In the genomic region with DNA sequence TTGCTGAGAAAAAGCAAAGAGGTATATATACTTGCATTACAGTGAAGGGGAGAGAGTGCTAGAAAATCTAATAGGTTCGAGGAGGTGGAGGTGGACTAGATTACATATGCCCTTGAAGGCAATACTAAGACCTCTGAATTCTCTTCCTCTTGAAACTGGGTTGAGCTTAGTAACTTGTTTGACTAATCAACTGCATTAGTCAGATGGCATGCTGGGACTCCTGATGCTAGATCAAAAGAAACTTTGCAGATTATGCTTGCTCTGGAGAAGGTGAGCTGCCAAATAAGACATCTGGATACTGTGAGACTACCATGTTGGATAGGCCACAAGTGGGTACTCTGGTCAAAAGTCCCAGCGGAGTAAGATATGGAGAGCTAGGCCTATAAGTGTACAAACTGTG, we compare ENCODE assay signal across 20 cellular contexts.
"Had no signal": no experiment of that assay in that cellular context is flagged by ENCODE, and none has a peak within 500 bp of the region (broad histone marks: within the 10 kb centered on the region; RNA-seq: fewer than 3 reads in every experiment).

No MANE protein-coding gene starts in this region.

- H3K36me3 ChIP-seq: colonic mucosa, left ventricle myocardium inferior, pancreas, stomach, thoracic aorta, transverse colon had no signal

- DNase-seq: colonic mucosa; dermis blood vessel endothelial cell; foreskin melanocyte; head of caudate nucleus; left cardiac atrium; left ventricle myocardium inferior; mesendoderm; naive B cell; occipital lobe; pancreas; right cardiac atrium; stimulated activated CD4-positive, alpha-beta T cell treated with anti-CD3 and anti-CD28 coated beads, Interleukin-4, amount 100 ng/mL, for 1 hour; stimulated activated CD8-positive, alpha-beta memory T cell treated with anti-CD3 and anti-CD28 coated beads, Interleukin-4, amount 100 ng/mL, for 48 hours; stomach; substantia nigra; transverse colon had no signal

- H3K27me3 ChIP-seq: colonic mucosa, hepatocyte, pancreas, stomach, transverse colon had no signal

- H3K9me3 ChIP-seq: colonic mucosa, pancreas, thoracic aorta had no signal

- ATAC-seq: left cardiac atrium; pancreas; right cardiac atrium; stimulated activated memory B cell treated with anti-CD40 and anti-IgM and Interleukin-4, amounts not matched to agents 10 μg/mL and 1 μg/mL and 100 μg/mL, for 72 hours had no signal

- H3K4me3 ChIP-seq: colonic mucosa, hepatocyte, left ventricle myocardium inferior, lung, pancreas, stomach, thoracic aorta, transverse colon had no signal

- H3K4me2 ChIP-seq: hepatocyte had no signal

- H3K27ac ChIP-seq: colonic mucosa, hepatocyte, left ventricle myocardium inferior, pancreas, stomach, thoracic aorta, transverse colon had no signal

- H3K79me2 ChIP-seq: hepatocyte had no signal

- H2AFZ ChIP-seq: hepatocyte had no signal

- H3K4me1 ChIP-seq: colonic mucosa, left ventricle myocardium inferior, pancreas, stomach, transverse colon had no signal
